ENCODE assay signal across 24 cellular contexts in the genomic region with DNA sequence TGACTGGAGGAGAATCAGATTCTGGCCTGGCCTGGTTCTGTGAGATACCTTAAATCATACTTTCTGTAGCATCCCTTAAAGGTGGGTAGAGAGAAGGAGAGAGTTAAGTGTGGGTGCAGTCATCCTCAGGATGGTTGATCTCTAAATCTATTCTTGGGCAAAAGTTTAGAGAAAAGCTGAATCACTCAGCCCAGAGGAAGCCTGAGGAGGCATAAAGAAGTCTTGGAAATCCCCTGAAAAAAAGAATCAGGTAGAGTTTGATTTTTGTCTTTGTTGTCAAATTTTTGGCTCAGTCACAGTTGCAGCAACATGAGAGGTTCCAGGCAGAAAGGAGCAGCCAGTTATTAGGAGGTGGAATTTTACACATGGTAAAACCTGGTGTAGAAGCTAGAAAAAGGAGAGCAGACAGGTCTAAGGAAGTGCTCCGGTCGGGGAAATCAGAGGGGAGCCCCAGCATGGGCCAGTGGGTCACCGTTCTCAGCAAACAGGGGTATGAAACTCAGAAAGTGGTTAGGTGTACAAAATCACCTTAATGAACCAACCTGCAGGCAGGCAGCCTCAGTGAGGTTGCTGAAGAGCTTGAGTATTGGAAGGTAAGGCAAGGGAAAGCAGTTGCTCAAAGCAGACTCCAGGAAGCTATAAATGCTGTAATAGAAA.
DNase-seq lines count a peak whose midpoint lies in the region; ATAC-seq and TF ChIP-seq lines count a peak whose summit lies in the region.
"Had no signal": no experiment of that assay in that cellular context is flagged by ENCODE, and none has a peak within 500 bp of the region (broad histone marks: within the 10 kb centered on the region; RNA-seq: fewer than 3 reads in every experiment).

No MANE protein-coding gene starts in this region.

- H2AFZ ChIP-seq in ACC112 (ENCODE audit: low read length, unreplicated experiment): no peak overlapping the region
- peak overlapping the region; percentile 89 for H2AFZ ChIP-seq in osteoblast (ENCODE audit: low read length)

- H3K4me3 ChIP-seq in ACC112 (ENCODE audit: low read depth, low read length) (peak overlapping the region; percentile 71), MG63 (peak overlapping the region; percentile 6; the same call in 1 of the 2 replicates), esophagus squamous epithelium (no peak overlapping the region), osteoblast (ENCODE audit: insufficient read depth, low read length) (peak overlapping the region; percentile 35)
- H3K4me3 ChIP-seq: lung, SJSA1 had no signal

- H4K20me1 ChIP-seq in osteoblast (ENCODE audit: insufficient read depth, low read length): no peaks in the 10 kb centered on the region

- intact Hi-C loops in esophagus squamous epithelium (cut with DNase I): no loop called here

- peak overlapping the region; percentile 70 for H3K4me2 ChIP-seq in osteoblast (ENCODE audit: insufficient read depth, low read length)

- H3K9me3 ChIP-seq in MG63 (0 out of 2 replicates have a peak, but pooled peaks cover 3% of the 10 kb centered on the region), esophagus squamous epithelium (no peaks in the 10 kb centered on the region), osteoblast (ENCODE audit: low read depth, low read length) (no peaks in the 10 kb centered on the region)
- H3K9me3 ChIP-seq: SJSA1 had no signal

- no peak for ATAC-seq in HG02571 (IDR thresholded peaks at IDR 0.05; ENCODE audit: unreplicated experiment)
- no peak for ATAC-seq in activated T-cell treated with anti-CD3 and anti-CD28 coated beads, Interleukin-2, amount 50 U/mL, for 72 hours (replicated peaks in 1 of 2)
- ATAC-seq: activated CD8-positive, alpha-beta T cell treated with anti-CD3 and anti-CD28 coated beads for 36 hours; activated naive CD4-positive, alpha-beta T cell treated with anti-CD3 and anti-CD28 coated beads, Interleukin-2, amount 50 U/mL, for 72 hours; naive thymus-derived CD8-positive, alpha-beta T cell; stimulated activated effector memory CD8-positive, alpha-beta T cell treated with anti-CD3 and anti-CD28 coated beads, Interleukin-12 subunit alpha, Interleukin-12 subunit beta, amount 100 ng/mL, for 72 hours had no signal

- peaks cover 6% of the 10 kb centered on the region in 2 donors for H3K9me3 Mint-ChIP-seq in activated T-cell treated with anti-CD3 and anti-CD28 coated beads, Interleukin-2, amount 50 U/mL, for 72 hours

- H3K27me3 Mint-ChIP-seq in activated T-cell treated with anti-CD3 and anti-CD28 coated beads, Interleukin-2, amount 50 U/mL, for 72 hours (ENCODE audit: low read depth): no peaks in the 10 kb centered on the region
- H3K27me3 Mint-ChIP-seq: activated CD8-positive, alpha-beta T cell treated with anti-CD3 and anti-CD28 coated beads for 36 hours; activated T-cell treated with anti-CD3 and anti-CD28 coated beads, Interleukin-2, amount 50 U/mL, for 24 hours had no signal

- no peak for TF ChIP-seq POLR2A in esophagus squamous epithelium (IDR thresholded peaks at IDR 0.05)

- peaks cover 0 to 2% of the 10 kb centered on the region in 2 donors for H3K36me3 Mint-ChIP-seq in activated T-cell treated with anti-CD3 and anti-CD28 coated beads, Interleukin-2, amount 50 U/mL, for 72 hours (ENCODE audit: insufficient read depth in 2 of 2)
- H3K36me3 Mint-ChIP-seq: activated naive CD4-positive, alpha-beta T cell treated with anti-CD3 and anti-CD28 coated beads, Interleukin-2, amount 50 U/mL, for 72 hours; naive thymus-derived CD8-positive, alpha-beta T cell; stimulated activated effector memory CD8-positive, alpha-beta T cell treated with anti-CD3 and anti-CD28 coated beads, Interleukin-12 subunit alpha, Interleukin-12 subunit beta, amount 100 ng/mL, for 72 hours had no signal

- no peak for TF ChIP-seq CTCF in esophagus squamous epithelium (IDR thresholded peaks at IDR 0.05)
- TF ChIP-seq CTCF in osteoblast (IDR thresholded peaks at IDR 0.05; ENCODE audit: extremely low read depth, low read depth, low read length): no peak

- H3K27ac ChIP-seq in ACC112 (ENCODE audit: low read depth, low read length) (peak overlapping the region; percentile 98), esophagus squamous epithelium (peak overlapping the region; percentile 19 to 76 (median 52)), osteoblast (ENCODE audit: low read depth, low read length) (peak overlapping the region; percentile 96)
- H3K27ac ChIP-seq: C4-2B, dorsolateral prefrontal cortex, WERI-Rb-1 had no signal

- 40 to 46% methylated on average over 3 of the region's 3 CpGs for WGBS in esophagus squamous epithelium, 2 donors

- no peaks in the 10 kb centered on the region for H3K4me1 Mint-ChIP-seq in activated T-cell treated with anti-CD3 and anti-CD28 coated beads, Interleukin-2, amount 50 U/mL, for 72 hours (ENCODE audit: low read depth)
- H3K4me1 Mint-ChIP-seq: naive thymus-derived CD8-positive, alpha-beta T cell; stimulated activated effector memory CD8-positive, alpha-beta T cell treated with anti-CD3 and anti-CD28 coated beads, Interleukin-12 subunit alpha, Interleukin-12 subunit beta, amount 100 ng/mL, for 72 hours had no signal

- no peak overlapping the region for H3K4me3 Mint-ChIP-seq in activated T-cell treated with anti-CD3 and anti-CD28 coated beads, Interleukin-2, amount 50 U/mL, for 72 hours
- H3K4me3 Mint-ChIP-seq: activated CD8-positive, alpha-beta T cell treated with anti-CD3 and anti-CD28 coated beads for 36 hours; activated T-cell treated with anti-CD3 and anti-CD28 coated beads, Interleukin-2, amount 50 U/mL, for 24 hours; naive thymus-derived CD8-positive, alpha-beta T cell; stimulated activated effector memory CD8-positive, alpha-beta T cell treated with anti-CD3 and anti-CD28 coated beads, Interleukin-12 subunit alpha, Interleukin-12 subunit beta, amount 100 ng/mL, for 72 hours had no signal

- no peaks in the 10 kb centered on the region for H3K27me3 ChIP-seq in ACC112 (ENCODE audit: insufficient read depth, low read length)
- no peaks in the 10 kb centered on the region for H3K27me3 ChIP-seq in MG63
- no peaks in the 10 kb centered on the region for H3K27me3 ChIP-seq in esophagus squamous epithelium
- H3K27me3 ChIP-seq in osteoblast (ENCODE audit: insufficient read depth, low read length): no peaks in the 10 kb centered on the region
- H3K27me3 ChIP-seq: SJSA1 had no signal

- peaks cover 5% of the 10 kb centered on the region for H3K79me2 ChIP-seq in ACC112 (ENCODE audit: control insufficient read depth, insufficient read depth, low read length, unreplicated experiment)
- H3K79me2 ChIP-seq in osteoblast (ENCODE audit: insufficient read depth, low read length): no peaks in the 10 kb centered on the region

- H3K36me3 ChIP-seq in ACC112 (ENCODE audit: insufficient read depth, low read length) (peaks cover 8% of the 10 kb centered on the region; the same call in 1 of the 2 replicates), MG63 (no peaks in the 10 kb centered on the region), esophagus squamous epithelium (no peaks in the 10 kb centered on the region), osteoblast (ENCODE audit: insufficient read depth, low read length) (no peaks in the 10 kb centered on the region)
- H3K36me3 ChIP-seq: SJSA1, WERI-Rb-1 had no signal

- H3K4me1 ChIP-seq in ACC112 (ENCODE audit: control insufficient read depth, insufficient read depth, low read length, unreplicated experiment) (peaks cover 29% of the 10 kb centered on the region), esophagus squamous epithelium (peaks cover 0 to 29% (median 3%) of the 10 kb centered on the region in 3 donors), osteoblast (ENCODE audit: insufficient read depth, low read length) (peaks cover 21% of the 10 kb centered on the region)

- no peak for DNase-seq in MG63
- DNase-seq in esophagus squamous epithelium (lab: John Stamatoyannopoulos, UW): no peak
- DNase-seq in osteoblast (ENCODE audit: insufficient read length, low spot score, missing footprints): peak; percentile 8
- no peak for DNase-seq in activated T-cell treated with anti-CD3 and anti-CD28 coated beads, Interleukin-2, amount 50 U/mL, for 72 hours
- no peak for DNase-seq in NCI-H510A treated with DMSO at 0.1 percent for 48 hours (lab: John Stamatoyannopoulos, UW)
- DNase-seq in AML-193 (lab: John Stamatoyannopoulos, UW): no peak
- DNase-seq: activated CD8-positive, alpha-beta T cell treated with anti-CD3 and anti-CD28 coated beads for 36 hours; activated T-cell treated with anti-CD3 and anti-CD28 coated beads, Interleukin-2, amount 50 U/mL, for 24 hours; GDM1; H7; KBM-7; naive thymus-derived CD8-positive, alpha-beta T cell; NCI-H1092 treated with DMSO at 0.1 percent for 48 hours; stimulated activated CD4-positive, alpha-beta T cell treated with anti-CD3 and anti-CD28 coated beads, Interleukin-12 subunit alpha, Interleukin-12 subunit beta, amount 100 ng/mL, for 4 hours; T-helper 2 cell; WERI-Rb-1 had no signal

- H3K27ac Mint-ChIP-seq in activated T-cell treated with anti-CD3 and anti-CD28 coated beads, Interleukin-2, amount 50 U/mL, for 72 hours: no peak overlapping the region
- H3K27ac Mint-ChIP-seq: activated CD8-positive, alpha-beta T cell treated with anti-CD3 and anti-CD28 coated beads for 36 hours; activated naive CD4-positive, alpha-beta T cell treated with anti-CD3 and anti-CD28 coated beads, Interleukin-2, amount 50 U/mL, for 72 hours; activated T-cell treated with anti-CD3 and anti-CD28 coated beads, Interleukin-2, amount 50 U/mL, for 24 hours; naive thymus-derived CD8-positive, alpha-beta T cell; stimulated activated effector memory CD8-positive, alpha-beta T cell treated with anti-CD3 and anti-CD28 coated beads, Interleukin-12 subunit alpha, Interleukin-12 subunit beta, amount 100 ng/mL, for 72 hours had no signal

Comparison
In these comparisons a context has a peak if more than half of its experiments do, and no peak if none do; other contexts are left out.
1. H3K4me3 ChIP-seq: peak in ACC112 (single experiment), MG63 (single experiment) and osteoblast (single experiment); none in esophagus squamous epithelium (0 of 4).
2. Peak in every context shown above with its lines, with median percentiles within 50 percentile points of each other: H3K27ac ChIP-seq.